Comparison of ENCODE assay signal across 1 cellular context in genomic region chr4:40507977-40508376, GRCh38.
TF ChIP-seq lines count a peak whose summit lies in the region.

No MANE protein-coding gene starts in this region.

TF ChIP-seq in HepG2, 621 proteins besides CTCF, POLR2A, EP300 and RAD21 (continued from another document):
- TF ChIP-seq ZBTB33 (CRISPR knock-in tag; IDR thresholded peaks at IDR 0.05), result 0 out of 2 replicates have a peak, but pooled peaks have one; percentile 48
- TF ChIP-seq ZZZ3 (CRISPR knock-in tag; IDR thresholded peaks at IDR 0.05; ENCODE audit: borderline replicate concordance), result no peak
- TF ChIP-seq PRPF4 (IDR thresholded peaks at IDR 0.05; ENCODE audit: low read depth, low read length, poor library complexity, severe bottlenecking), result peak; percentile 38
- TF ChIP-seq SMC3 (IDR thresholded peaks at IDR 0.05; ENCODE audit: low read length), result peak; percentile 64; the same call in 1 of the 2 replicates
- TF ChIP-seq ZBED4 (CRISPR knock-in tag; IDR thresholded peaks at IDR 0.05; ENCODE audit: borderline replicate concordance), result no peak
- TF ChIP-seq SMYD3 (CRISPR knock-in tag; IDR thresholded peaks at IDR 0.05), result no peak
- no peak for TF ChIP-seq ISL2 (CRISPR knock-in tag; IDR thresholded peaks at IDR 0.05)
- no peak for TF ChIP-seq ZSCAN9 (CRISPR knock-in tag; IDR thresholded peaks at IDR 0.05; ENCODE audit: borderline replicate concordance)
